ENCODE assay signal across 13 cellular contexts in the genomic region with DNA sequence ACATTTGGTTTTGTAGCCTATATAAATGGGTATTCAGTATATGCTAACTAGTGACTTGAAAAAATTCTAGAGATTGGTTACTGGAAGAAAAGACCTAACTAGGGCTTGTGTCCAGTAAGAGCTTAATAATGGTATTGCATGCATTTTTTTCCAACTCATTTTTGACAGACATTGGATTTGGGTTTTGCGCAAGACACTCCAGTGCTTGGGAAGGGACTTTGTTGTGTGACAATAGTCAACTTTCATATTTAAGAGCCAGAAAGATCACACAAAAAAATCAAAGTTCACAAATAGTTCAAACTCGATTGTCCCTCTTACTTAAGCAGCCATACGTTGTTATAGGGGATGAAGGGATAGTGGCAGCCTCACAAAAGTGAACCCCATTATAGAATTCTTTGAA. TPM values are rescaled to one million over a fixed set of nuclear protein-coding genes. Genes with fewer than 3 reads are reported as not detected.
DNase-seq lines count a peak whose midpoint lies in the region; ATAC-seq, FAIRE-seq and TF ChIP-seq lines count a peak whose summit lies in the region.
"Had no signal": no experiment of that assay in that cellular context is flagged by ENCODE, and none has a peak within 500 bp of the region (broad histone marks: within the 10 kb centered on the region; RNA-seq: fewer than 3 reads in every experiment).

No MANE protein-coding gene starts in this region.

- TF ChIP-seq CTCF in A549 (IDR thresholded peaks at IDR 0.05): no peak
- TF ChIP-seq CTCF in KMS-11 (conservative IDR thresholded peaks at IDR 0.05; ENCODE audit: low read depth, low read length): no peak
- TF ChIP-seq CTCF in neutrophil (IDR thresholded peaks at IDR 0.05): no peak

- H3K4me3 Mint-ChIP-seq in T-helper 17 cell: no peak overlapping the region

- 89% methylated on average over 3 of the region's 3 CpGs for WGBS in A549 (ENCODE audit: missing lambda C conversion rate)

- peak overlapping the region; percentile 63 for H3K4me2 ChIP-seq in A549
- peak overlapping the region; percentile 82 for H3K4me2 ChIP-seq in KMS-11

- H3K4me1 ChIP-seq in A549 (peaks cover 6% of the 10 kb centered on the region; the same call in 1 of the 3 replicates), KMS-11 (ENCODE audit: low read depth, poor library complexity, severe bottlenecking) (peaks cover 30% of the 10 kb centered on the region), neutrophil (ENCODE audit: control insufficient read depth in 1 of 2, insufficient read depth in 1 of 2, low read depth in 1 of 2, low read length in 1 of 2) (peaks cover 21 to 32% of the 10 kb centered on the region in 2 experiments)

- no peak for TF ChIP-seq EP300 in A549 (IDR thresholded peaks at IDR 0.05)

- H2AFZ ChIP-seq in KMS-11 (ENCODE audit: low read depth): peak overlapping the region; percentile 85; the same call in 1 of the 2 replicates

- no peak overlapping the region for H3K9ac ChIP-seq in KMS-11

- H3K36me3 Mint-ChIP-seq in T-helper 17 cell (ENCODE audit: low read depth): no peaks in the 10 kb centered on the region

- CTCF ChIA-PET in A549 (lab: Yijun Ruan, JAX): interaction anchor here (2.0 to 2.5 kb wide), 2 partner anchors 11 to 16 kb away, joined by 7 to 17 read pairs; no protein-coding TSS in a partner anchor

- no peak for TF ChIP-seq RAD21 in A549 (conservative IDR thresholded peaks at IDR 0.05 in 1 of 2, IDR thresholded peaks at IDR 0.05 in 1 of 2)

- H3K79me2 ChIP-seq in KMS-11 (ENCODE audit: insufficient read depth, low read depth): peaks cover 37% of the 10 kb centered on the region

- H3K4me3 ChIP-seq in A549 (no peak overlapping the region), KMS-11 (IDR thresholded peaks at IDR 0.05; ENCODE audit: insufficient read depth, low read depth, low read length) (no peak overlapping the region), neutrophil (ENCODE audit: low read depth in 1 of 2, low read length in 1 of 2) (peak overlapping the region in 1 of 2 experiments; percentile 93)

- H3K9me3 ChIP-seq in A549 (no peaks in the 10 kb centered on the region), neutrophil (no peaks in the 10 kb centered on the region), T-helper 17 cell (ENCODE audit: control insufficient read depth, low read length, poor library complexity, severe bottlenecking) (no peaks in the 10 kb centered on the region)
- H3K9me3 ChIP-seq: upper lobe of left lung had no signal

- H4K20me1 ChIP-seq in KMS-11 (ENCODE audit: insufficient read depth): no peaks in the 10 kb centered on the region

- H3K27me3 ChIP-seq in KMS-11 (ENCODE audit: insufficient read depth, low read depth) (no peaks in the 10 kb centered on the region), neutrophil (no peaks in the 10 kb centered on the region)
- H3K27me3 ChIP-seq: upper lobe of left lung had no signal

- H3K27ac ChIP-seq in A549 (0 out of 6 replicates have a peak overlapping the region, but pooled peaks of 1 of the 2 experiments have one; percentile 16), KMS-11 (no peak overlapping the region), caudate nucleus (ENCODE audit: low read depth, low read length) (peak overlapping the region; percentile 86), neutrophil (peak overlapping the region; percentile 92)

- no peak overlapping the region for H3K27ac Mint-ChIP-seq in T-helper 17 cell
- H3K27ac Mint-ChIP-seq: T-helper 2 cell treated with Interferon-gamma antibody and Interleukin-4, amounts not matched to agents 5 μg/mL and 100 μg/mL, for 36 hours had no signal

- no peaks in the 10 kb centered on the region for H3K27me3 Mint-ChIP-seq in T-helper 17 cell

- no peak for FAIRE-seq in A549 (lab: Jason Lieb, UNC)

- DNase-seq in A549 (ENCODE audit: low read depth in 1 of 2, low spot score in 1 of 2) (no peak), caudate nucleus (lab: John Stamatoyannopoulos, UW) (no peak), H4 (ENCODE audit: low spot score) (no peak), T-helper 17 cell (no peak), T-helper 9 cell (no peak), cerebellum (ENCODE audit: low spot score) (no peak)
- DNase-seq: DMS79 treated with DMSO at 0.1 percent for 48 hours, NCI-H1417 treated with DMSO at 0.1 percent for 48 hours, nephron progenitor cell, upper lobe of left lung had no signal

- H3K36me3 ChIP-seq in KMS-11 (ENCODE audit: insufficient read depth): no peaks in the 10 kb centered on the region
- no peaks in the 10 kb centered on the region for H3K36me3 ChIP-seq in neutrophil
- H3K36me3 ChIP-seq: upper lobe of left lung had no signal

- no peak for TF ChIP-seq POLR2A in A549 (IDR thresholded peaks at IDR 0.05; ENCODE audit: low read length)

- H3K4me1 Mint-ChIP-seq in T-helper 17 cell: peaks cover 24% of the 10 kb centered on the region

- ATAC-seq in A549 (no peak), T-helper 17 cell (no peak)

- POLR2A ChIA-PET in A549 (lab: Yijun Ruan, JAX): interaction anchor here (0.6 to 1.8 kb wide), 2 partner anchors 19 to 30 kb away, joined by 4 to 5 read pairs; a partner anchor contains a TSS

TF ChIP-seq in A549, 52 proteins besides CTCF, POLR2A, EP300 and RAD21:
- TF ChIP-seq, protein P1, sequence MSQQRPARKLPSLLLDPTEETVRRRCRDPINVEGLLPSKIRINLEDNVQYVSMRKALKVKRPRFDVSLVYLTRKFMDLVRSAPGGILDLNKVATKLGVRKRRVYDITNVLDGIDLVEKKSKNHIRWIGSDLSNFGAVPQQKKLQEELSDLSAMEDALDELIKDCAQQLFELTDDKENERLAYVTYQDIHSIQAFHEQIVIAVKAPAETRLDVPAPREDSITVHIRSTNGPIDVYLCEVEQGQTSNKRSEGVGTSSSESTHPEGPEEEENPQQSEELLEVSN (IDR thresholded peaks at IDR 0.05; ENCODE audit: borderline replicate concordance, low read depth): no peak
- TF ChIP-seq CEBPB (IDR thresholded peaks at IDR 0.05): peak in 1 of 2 experiments; percentile 19; a peak in 2 of 4 replicates

RNA-seq across cellular contexts. Expression of a gene that starts 1.2 kb away (rescaled TPM):
- polyA plus RNA-seq in A549 (2011; rRNA removed) (85.2 and 113 TPM in 2 replicates), A549 (2017; fragmentation: RNase III; extraction: RNeasy Plus Mini Kit Qiagen cat#74134 plus additional on column Dnase treatment) (42.3 to 53.4 TPM (median 51.5 TPM) in 3 replicates)
- polyA plus RNA-seq in A549 (2012; cell fraction: cytosol; rRNA removed): 11.7 and 13.4 TPM in 2 replicates
- 4.6 and 6.1 TPM in 2 replicates for polyA plus RNA-seq in A549 (2012; cell fraction: nucleus; rRNA removed)
- 17.9 and 20.2 TPM in 2 replicates for polyA minus RNA-seq in A549 (2011; rRNA and poly(A)+ RNA removed)
- total RNA-seq in H4 (2014; rRNA removed; shearing (Covaris generic)): 34.8 and 37.3 TPM in 2 replicates
- total RNA-seq in T-helper 17 cell (10 to 100 TPM; 27.7 to 40.7 TPM), cerebellum (25.1 TPM)

RNA-seq across cellular contexts. Expression of a gene that starts 30.2 kb away (rescaled TPM):
- polyA plus RNA-seq in A549 (2011; rRNA removed) (29.9 and 44.0 TPM in 2 replicates), A549 (2017; fragmentation: RNase III; extraction: RNeasy Plus Mini Kit Qiagen cat#74134 plus additional on column Dnase treatment) (35.8 to 37.3 TPM (median 36.7 TPM) in 3 replicates)
- polyA plus RNA-seq in A549 (2012; cell fraction: cytosol; rRNA removed): 13.1 and 15.0 TPM in 2 replicates
- polyA plus RNA-seq in A549 (2012; cell fraction: nucleus; rRNA removed): 11.9 and 12.4 TPM in 2 replicates
- polyA minus RNA-seq in A549 (2011; rRNA and poly(A)+ RNA removed): 7.4 and 12.4 TPM in 2 replicates
- total RNA-seq in H4 (2014; rRNA removed; shearing (Covaris generic)): 12.6 and 16.0 TPM in 2 replicates
- total RNA-seq in T-helper 17 cell (1 to 10 TPM; 6.2 to 9.7 TPM), cerebellum (16.2 TPM)
